Comparison of ENCODE assay signal across 24 cellular contexts in genomic region chr11:71483689-71484088, GRCh38. TPM values are rescaled to one million over a fixed set of nuclear protein-coding genes. Genes with fewer than 3 reads are reported as not detected.
DNase-seq lines count a peak whose midpoint lies in the region; ATAC-seq and TF ChIP-seq lines count a peak whose summit lies in the region.
"Had no signal": no experiment of that assay in that cellular context is flagged by ENCODE, and none has a peak within 500 bp of the region (broad histone marks: within the 10 kb centered on the region; RNA-seq: fewer than 3 reads in every experiment).

No MANE protein-coding gene starts in this region.

- no peaks in the 10 kb centered on the region for H3K4me1 ChIP-seq in right cardiac atrium (ENCODE audit: control insufficient read depth, insufficient read depth, low read length)

- no peak overlapping the region for H3K4me3 Mint-ChIP-seq in WTC11
- H3K4me3 Mint-ChIP-seq: CD4-positive, alpha-beta T cell had no signal

- no peak overlapping the region for H3K4me3 ChIP-seq in right cardiac atrium (ENCODE audit: low read length)
- H3K4me3 ChIP-seq: BLaER1 had no signal

- peaks cover 6% of the 10 kb centered on the region for H3K4me1 Mint-ChIP-seq in WTC11

- no peak overlapping the region for H3K27ac Mint-ChIP-seq in WTC11
- H3K27ac Mint-ChIP-seq: CD4-positive, alpha-beta T cell had no signal

- in situ Hi-C loops in GM13977 (cut with MboI; ENCODE audit: low pct_unique_long_range_greater_than_20kb, low sequenced_read_pairs, unreplicated experiment), result no loop called here

- H3K27ac ChIP-seq in right cardiac atrium (ENCODE audit: low read length), result no peak overlapping the region
- H3K27ac ChIP-seq: BLaER1, RWPE1 had no signal

- CTCF ChIA-PET in WTC11 (lab: Charles Lee), result no interaction called here

- peaks cover 57% of the 10 kb centered on the region for H3K36me3 Mint-ChIP-seq in WTC11

- ATAC-seq in left ventricle myocardium superior (no peak), right cardiac atrium (no peak), WTC11 (no peak)
- ATAC-seq: Panc1 had no signal

- intact Hi-C loops in left ventricle myocardium superior (cut with micrococcal nuclease) (no loop called here), right cardiac atrium (cut with DNase I) (no loop called here)

- DNase-seq in left ventricle myocardium superior (peak; percentile 4), right cardiac atrium (no peak), WTC11 (ENCODE audit: low spot score) (no peak), mesenteric fat pad (ENCODE audit: low spot score) (peak; percentile 8), NCI-H510A treated with DMSO at 0.1 percent for 48 hours (lab: John Stamatoyannopoulos, UW) (no peak), GM13977 (ENCODE audit: low spot score) (no peak)
- DNase-seq in effector CD4-positive, alpha-beta T cell, result no peak
- DNase-seq: CD4-positive, alpha-beta T cell; HCEC 1CT; IMR-90; NCI-H1048; NCI-H1417; NCI-H1694; NCI-H2029 treated with DMSO at 0.1 percent for 48 hours; NCI-H446 treated with DMSO at 0.1 percent for 48 hours; NCI-H526 treated with DMSO at 0.1 percent for 48 hours; SHP77 treated with DMSO at 0.1 percent for 48 hours had no signal

- no peaks in the 10 kb centered on the region for H3K27me3 ChIP-seq in right cardiac atrium (ENCODE audit: control insufficient read depth, insufficient read depth)
- H3K27me3 ChIP-seq: BLaER1 had no signal

- H3K9me3 Mint-ChIP-seq in WTC11, result peaks cover 4% of the 10 kb centered on the region; the same call in 1 of the 2 replicates
- H3K9me3 Mint-ChIP-seq: CD4-positive, alpha-beta T cell had no signal

- no peaks in the 10 kb centered on the region for H3K9me3 ChIP-seq in right cardiac atrium (ENCODE audit: control insufficient read depth, low read length)
- H3K9me3 ChIP-seq: BLaER1 had no signal

- POLR2A ChIA-PET in WTC11 (lab: Charles Lee), result no interaction called here

- 95% methylated on average over 6 of the region's 6 CpGs for WGBS in right cardiac atrium

- H3K27me3 Mint-ChIP-seq in WTC11 (ENCODE audit: low read depth), result no peaks in the 10 kb centered on the region
- H3K27me3 Mint-ChIP-seq: CD4-positive, alpha-beta T cell had no signal

- TF ChIP-seq CTCF in WTC11 (IDR thresholded peaks at IDR 0.05) (no peak), GM13977 (IDR thresholded peaks at IDR 0.05; ENCODE audit: extremely low read depth, insufficient read depth, missing control alignments) (no peak)

TF ChIP-seq in WTC11, 78 proteins besides CTCF, POLR2A, EP300 and RAD21:
- TF ChIP-seq ZNF671 (CRISPR knock-in tag; IDR thresholded peaks at IDR 0.05) (no peak), USF2 (CRISPR knock-in tag; IDR thresholded peaks at IDR 0.05) (peak; percentile 48; the same call in 1 of the 2 replicates)
- TF ChIP-seq, protein P1, sequence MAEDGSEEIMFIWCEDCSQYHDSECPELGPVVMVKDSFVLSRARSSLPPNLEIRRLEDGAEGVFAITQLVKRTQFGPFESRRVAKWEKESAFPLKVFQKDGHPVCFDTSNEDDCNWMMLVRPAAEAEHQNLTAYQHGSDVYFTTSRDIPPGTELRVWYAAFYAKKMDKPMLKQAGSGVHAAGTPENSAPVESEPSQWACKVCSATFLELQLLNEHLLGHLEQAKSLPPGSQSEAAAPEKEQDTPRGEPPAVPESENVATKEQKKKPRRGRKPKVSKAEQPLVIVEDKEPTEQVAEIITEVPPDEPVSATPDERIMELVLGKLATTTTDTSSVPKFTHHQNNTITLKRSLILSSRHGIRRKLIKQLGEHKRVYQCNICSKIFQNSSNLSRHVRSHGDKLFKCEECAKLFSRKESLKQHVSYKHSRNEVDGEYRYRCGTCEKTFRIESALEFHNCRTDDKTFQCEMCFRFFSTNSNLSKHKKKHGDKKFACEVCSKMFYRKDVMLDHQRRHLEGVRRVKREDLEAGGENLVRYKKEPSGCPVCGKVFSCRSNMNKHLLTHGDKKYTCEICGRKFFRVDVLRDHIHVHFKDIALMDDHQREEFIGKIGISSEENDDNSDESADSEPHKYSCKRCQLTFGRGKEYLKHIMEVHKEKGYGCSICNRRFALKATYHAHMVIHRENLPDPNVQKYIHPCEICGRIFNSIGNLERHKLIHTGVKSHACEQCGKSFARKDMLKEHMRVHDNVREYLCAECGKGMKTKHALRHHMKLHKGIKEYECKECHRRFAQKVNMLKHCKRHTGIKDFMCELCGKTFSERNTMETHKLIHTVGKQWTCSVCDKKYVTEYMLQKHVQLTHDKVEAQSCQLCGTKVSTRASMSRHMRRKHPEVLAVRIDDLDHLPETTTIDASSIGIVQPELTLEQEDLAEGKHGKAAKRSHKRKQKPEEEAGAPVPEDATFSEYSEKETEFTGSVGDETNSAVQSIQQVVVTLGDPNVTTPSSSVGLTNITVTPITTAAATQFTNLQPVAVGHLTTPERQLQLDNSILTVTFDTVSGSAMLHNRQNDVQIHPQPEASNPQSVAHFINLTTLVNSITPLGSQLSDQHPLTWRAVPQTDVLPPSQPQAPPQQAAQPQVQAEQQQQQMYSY (CRISPR knock-in tag; IDR thresholded peaks at IDR 0.05), result peak; percentile 81
- TF ChIP-seq, protein P2, sequence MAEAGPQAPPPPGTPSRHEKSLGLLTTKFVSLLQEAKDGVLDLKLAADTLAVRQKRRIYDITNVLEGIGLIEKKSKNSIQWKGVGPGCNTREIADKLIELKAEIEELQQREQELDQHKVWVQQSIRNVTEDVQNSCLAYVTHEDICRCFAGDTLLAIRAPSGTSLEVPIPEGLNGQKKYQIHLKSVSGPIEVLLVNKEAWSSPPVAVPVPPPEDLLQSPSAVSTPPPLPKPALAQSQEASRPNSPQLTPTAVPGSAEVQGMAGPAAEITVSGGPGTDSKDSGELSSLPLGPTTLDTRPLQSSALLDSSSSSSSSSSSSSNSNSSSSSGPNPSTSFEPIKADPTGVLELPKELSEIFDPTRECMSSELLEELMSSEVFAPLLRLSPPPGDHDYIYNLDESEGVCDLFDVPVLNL (CRISPR knock-in tag; IDR thresholded peaks at IDR 0.05; ENCODE audit: borderline replicate concordance, low read depth), result no peak
- TF ChIP-seq, protein P3, sequence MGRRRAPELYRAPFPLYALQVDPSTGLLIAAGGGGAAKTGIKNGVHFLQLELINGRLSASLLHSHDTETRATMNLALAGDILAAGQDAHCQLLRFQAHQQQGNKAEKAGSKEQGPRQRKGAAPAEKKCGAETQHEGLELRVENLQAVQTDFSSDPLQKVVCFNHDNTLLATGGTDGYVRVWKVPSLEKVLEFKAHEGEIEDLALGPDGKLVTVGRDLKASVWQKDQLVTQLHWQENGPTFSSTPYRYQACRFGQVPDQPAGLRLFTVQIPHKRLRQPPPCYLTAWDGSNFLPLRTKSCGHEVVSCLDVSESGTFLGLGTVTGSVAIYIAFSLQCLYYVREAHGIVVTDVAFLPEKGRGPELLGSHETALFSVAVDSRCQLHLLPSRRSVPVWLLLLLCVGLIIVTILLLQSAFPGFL (CRISPR knock-in tag; IDR thresholded peaks at IDR 0.05; ENCODE audit: borderline replicate concordance), result no peak

RNA-seq across cellular contexts. Expression of gene NADSYN1, which starts 30.7 kb away (rescaled TPM):
- 20.5 TPM for total RNA-seq in left ventricle myocardium superior
- total RNA-seq in right cardiac atrium, result 10 to 100 TPM; 23.0 to 28.2 (median 26.4) TPM
- polyA plus RNA-seq in right cardiac atrium, result 21.5 TPM
- 43.4 to 45.6 TPM (median 45.1 TPM) in 3 replicates for total RNA-seq in WTC11 (2021)
- total RNA-seq in mesenteric fat pad, result 48.0 TPM

RNA-seq across cellular contexts. Expression of gene DHCR7, which starts 35.5 kb away (rescaled TPM):
- total RNA-seq in left ventricle myocardium superior (41.3 TPM), right cardiac atrium (10 to 100 TPM; 52.7 to 73.5 (median 60.9) TPM), WTC11 (2021) (104 to 120 TPM (median 120 TPM) in 3 replicates), mesenteric fat pad (26.3 TPM)
- polyA plus RNA-seq in right cardiac atrium, result 28.7 TPM

RNA-seq across cellular contexts. Expression of gene KRTAP5-7, which starts 43.4 kb away (rescaled TPM):
- not detected for total RNA-seq in left ventricle myocardium superior
- not detected for total RNA-seq in right cardiac atrium
- polyA plus RNA-seq in right cardiac atrium, result not detected
- 0.11 TPM in 1 of 3 replicates, not detected in the others for total RNA-seq in WTC11 (2021)
- total RNA-seq in mesenteric fat pad, result 0.39 TPM
- total RNA-seq: A172; CD4-positive, alpha-beta T cell; H1; IMR-90; OCI-LY7 had no signal
- polyA plus RNA-seq: AG04450, H1, IMR-90 had no signal

RNA-seq across cellular contexts. Expression of gene KRTAP5-8, which starts 54.1 kb away (rescaled TPM):
- total RNA-seq in left ventricle myocardium superior (not detected), right cardiac atrium (not detected), WTC11 (2021) (not detected in 3 replicates), mesenteric fat pad (not detected)
- not detected for polyA plus RNA-seq in right cardiac atrium
- total RNA-seq: A172; CD4-positive, alpha-beta T cell; H1; IMR-90; OCI-LY7 had no signal
- polyA plus RNA-seq: H1 had no signal

Comparison
In these comparisons a context has a peak if more than half of its experiments do, and no peak if none do; other contexts are left out.
1. DNase-seq: peak in left ventricle myocardium superior (single experiment) and mesenteric fat pad (single experiment); none in right cardiac atrium (0 of 3), WTC11 (single experiment), NCI-H510A treated with DMSO at 0.1 percent for 48 hours (single experiment), effector CD4-positive, alpha-beta T cell (single experiment) and GM13977 (single experiment).